ENCODE assay signal across 7 cellular contexts in the genomic region with DNA sequence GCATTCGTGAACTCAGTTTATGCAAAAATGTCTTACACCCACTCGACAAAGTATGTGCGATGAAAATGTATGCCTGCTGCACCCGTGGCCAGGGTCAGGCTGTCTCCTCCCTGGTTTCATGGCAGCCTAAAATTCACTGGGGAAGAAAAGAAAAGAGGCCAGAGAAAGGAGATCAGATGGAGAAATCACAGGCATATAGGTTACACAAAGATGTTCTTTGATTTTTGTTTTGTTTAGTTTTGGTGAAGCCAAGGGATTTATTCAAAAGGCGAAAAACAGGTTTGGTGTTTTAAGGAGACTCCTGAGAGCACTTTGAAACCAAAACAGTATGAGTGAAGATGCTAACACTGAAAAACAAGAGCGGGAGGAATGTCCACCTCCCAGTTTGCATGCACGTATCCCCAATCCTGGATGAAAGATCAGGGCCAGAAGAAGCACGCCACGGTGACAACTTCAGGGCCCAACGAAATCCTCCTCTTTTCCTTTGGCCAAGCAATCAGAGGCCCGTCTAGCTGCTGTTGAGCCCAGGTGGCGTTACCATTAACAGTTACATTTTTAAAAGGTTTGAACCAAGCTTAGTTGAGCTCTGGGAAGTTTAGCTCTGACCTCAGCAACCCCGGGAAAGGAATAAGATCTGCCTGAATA. TPM values are rescaled to one million over a fixed set of nuclear protein-coding genes. Genes with fewer than 3 reads are reported as not detected.
DNase-seq lines count a peak whose midpoint lies in the region; ATAC-seq, FAIRE-seq and TF ChIP-seq lines count a peak whose summit lies in the region.

No MANE protein-coding gene starts in this region.

- no peaks in the 10 kb centered on the region for H3K79me1 ChIP-seq in H1 (ENCODE audit: low read depth, low read length)

- H3K23ac ChIP-seq in H1 (ENCODE audit: insufficient read length), result no peak overlapping the region

- H2AFZ ChIP-seq in H1 (ENCODE audit: low read length), result peak overlapping the region; percentile 76

- POLR2A ChIA-PET in H1 (lab: Charles Lee; ENCODE audit: partially characterized antibody) (no interaction called here), HEK293T (lab: Yijun Ruan, JAX) (interaction anchor here (0.9 to 1.2 kb wide), 2 partner anchors 9 to 13 kb away, joined by 3 read pairs; no protein-coding TSS in a partner anchor)

- H3K4me3 ChIP-seq in H1 (ENCODE audit: extremely low read depth in 1 of 4, insufficient read depth in 2 of 4, low read depth in 3 of 4, low read length in 4 of 4) (peak overlapping the region; percentile 56 to 89 (median 65)), pancreas (peak overlapping the region; percentile 66 to 90 (median 72))

- H3K9me3 ChIP-seq in H1 (ENCODE audit: insufficient read depth in 2 of 2, low read depth in 1 of 2, low read length in 1 of 2) (no peaks in the 10 kb centered on the region), pancreas (no peaks in the 10 kb centered on the region)

- peak overlapping the region; percentile 79 for H3K56ac ChIP-seq in H1 (replicated peaks; ENCODE audit: insufficient read length, low read depth, low read length)

- H3K18ac ChIP-seq in H1 (ENCODE audit: extremely low read depth, low read length), result no peak overlapping the region

- DNase-seq in GM12892 (ENCODE audit: insufficient read length) (no peak), NCI-H82 treated with DMSO at 0.1 percent for 48 hours (lab: John Stamatoyannopoulos, UW; ENCODE audit: unreplicated experiment) (peak; percentile 34), H1 (ENCODE audit: low read depth in 1 of 2, low spot score in 2 of 2) (no peak), pancreas (no peak), HEK293T (ENCODE audit: extremely low spot score) (no peak)
- DNase-seq in effector CD4-positive, alpha-beta T cell, result no peak
- no peak for DNase-seq in effector CD8-positive, alpha-beta T cell (lab: John Stamatoyannopoulos, UW)

- 20% methylated on average over 13 of the region's 13 CpGs; no CpG with 5 or more reads in 1 of the 2 experiments for WGBS in H1 (ENCODE audit: extremely low coverage in 1 of 2, insufficient coverage in 1 of 2, insufficient read length in 1 of 2, insufficient replicate concordance in 2 of 2, low coverage in 1 of 2, low lambda C conversion rate in 2 of 2, missing lambda C conversion rate in 1 of 2), 2 experiments
- WGBS in pancreas, 2 donors, result 43% methylated on average over 13 of the region's 13 CpGs

- peak overlapping the region; percentile 30 for H2BK120ac ChIP-seq in H1 (replicated peaks; ENCODE audit: low read depth, low read length)

- H3K27me3 ChIP-seq in H1 (replicated peaks in 1 of 4; ENCODE audit: control insufficient read depth in 3 of 4, extremely low read depth in 1 of 4, insufficient read depth in 3 of 4, low read length in 3 of 4) (0 out of 7 replicates have a peak, but pooled peaks cover 0 to 1% (median 0%) of the 10 kb centered on the region in 4 experiments), pancreas (peaks cover 0 to under 1% (median 0%) of the 10 kb centered on the region in 4 donors)

- peak overlapping the region; percentile 23 for H4K5ac ChIP-seq in H1 (ENCODE audit: insufficient read length, low read depth, low read length)

- 0 out of 2 replicates have a peak overlapping the region, but pooled peaks have one; percentile 47 for H2BK15ac ChIP-seq in H1 (ENCODE audit: low read length)

- ATAC-seq in pancreas, result no peak

- no peak for TF ChIP-seq EP300 in H1 (IDR thresholded peaks at IDR 0.05; ENCODE audit: borderline replicate concordance in 1 of 2, low read depth in 2 of 2, low read length in 2 of 2)

- CTCF ChIA-PET in H1 (lab: Charles Lee; ENCODE audit: partially characterized antibody), result interaction anchor here (1.1 kb wide), 1 partner anchor 28 kb away, joined by 3 read pairs; no protein-coding TSS in a partner anchor
- CTCF ChIA-PET in HEK293T (lab: Yijun Ruan, JAX), result no interaction called here

- TF ChIP-seq RAD21 in H1 (IDR thresholded peaks at IDR 0.05 in 1 of 2, conservative IDR thresholded peaks at IDR 0.05 in 1 of 2; ENCODE audit: low read depth in 2 of 2, low read length in 2 of 2), result no peak

- no peak overlapping the region for H2BK20ac ChIP-seq in H1 (ENCODE audit: low read length)

- FAIRE-seq in GM12892 (lab: Jason Lieb, UNC), result peak; percentile 70
- peak; percentile 52 for FAIRE-seq in H1 (lab: Jason Lieb, UNC)
- no peak for FAIRE-seq in pancreas (lab: Jason Lieb, UNC)

- H3K4me2 ChIP-seq in H1 (ENCODE audit: insufficient read depth in 1 of 2, low read depth in 2 of 2, low read length in 2 of 2), result peak overlapping the region; percentile 81 to 97

- TF ChIP-seq POLR2A in GM12892 (IDR thresholded peaks at IDR 0.05; ENCODE audit: low read depth, low read length), result no peak
- no peak for TF ChIP-seq POLR2A in H1 (IDR thresholded peaks at IDR 0.05; ENCODE audit: control extremely low read depth in 1 of 2, low read depth in 2 of 2, low read length in 2 of 2)

- H3K9ac ChIP-seq in H1 (replicated peaks in 1 of 4; ENCODE audit: extremely low read depth in 1 of 4, low read depth in 3 of 4, low read length in 3 of 4), result peak overlapping the region; percentile 36 to 73 (median 61)

- no peak overlapping the region for H3K4ac ChIP-seq in H1 (replicated peaks; ENCODE audit: insufficient read length, low read depth, low read length)

- 0 out of 2 replicates have a peak overlapping the region, but pooled peaks have one; percentile 12 for H2BK5ac ChIP-seq in H1 (ENCODE audit: low read depth, low read length)

- H3K79me2 ChIP-seq in H1 (ENCODE audit: control insufficient read depth in 1 of 2, insufficient read depth in 2 of 2, low read length in 2 of 2), result peaks cover 6 to 33% of the 10 kb centered on the region in 2 experiments; a peak in 3 of 4 replicates

- H4K20me1 ChIP-seq in H1 (replicated peaks in 1 of 2; ENCODE audit: control insufficient read depth in 1 of 2, insufficient read depth in 2 of 2, low read length in 2 of 2), result no peaks in the 10 kb centered on the region

- intact Hi-C loops in pancreas (cut with DNase I), result no loop called here

- H3K23me2 ChIP-seq in H1 (ENCODE audit: low read depth, low read length), result peaks cover 7% of the 10 kb centered on the region; the same call in 1 of the 2 replicates

- no peak overlapping the region for H2AK5ac ChIP-seq in H1 (ENCODE audit: low read depth, low read length)

- H3K27ac ChIP-seq in H1 (ENCODE audit: low read depth, low read length) (peak overlapping the region; percentile 78), pancreas (peak overlapping the region; percentile 72 to 89 (median 78))

- H3K14ac ChIP-seq in H1 (ENCODE audit: insufficient read length), result no peak overlapping the region

- H3K4me1 ChIP-seq in H1 (replicated peaks in 1 of 4; ENCODE audit: control insufficient read depth in 3 of 4, insufficient read depth in 4 of 4, low read length in 3 of 4), result peaks cover 2 to 7% (median 3%) of the 10 kb centered on the region in 4 experiments; a peak in 4 of 7 replicates
- peaks cover 0 to 14% (median 8%) of the 10 kb centered on the region in 3 donors for H3K4me1 ChIP-seq in pancreas

- H4K8ac ChIP-seq in H1 (ENCODE audit: extremely low read depth, insufficient read depth, low read length), result no peak overlapping the region

- no peaks in the 10 kb centered on the region for H3K36me3 ChIP-seq in H1 (ENCODE audit: control insufficient read depth in 2 of 4, insufficient read depth in 4 of 4, low read length in 3 of 4)
- H3K36me3 ChIP-seq in pancreas, result no peaks in the 10 kb centered on the region

- H2BK12ac ChIP-seq in H1 (ENCODE audit: low read depth, low read length), result no peak overlapping the region; the same call in 1 of the 2 replicates

- TF ChIP-seq CTCF in H1 (IDR thresholded peaks at IDR 0.05; ENCODE audit: control extremely low read depth in 1 of 3, insufficient read depth in 1 of 3, low read depth in 1 of 3, low read length in 3 of 3), result no peak
- TF ChIP-seq CTCF in pancreas (IDR thresholded peaks at IDR 0.05), result no peak

- no peak overlapping the region for H4K91ac ChIP-seq in H1 (replicated peaks; ENCODE audit: insufficient read length, low read length)

TF ChIP-seq in H1, 55 proteins besides CTCF, POLR2A, EP300 and RAD21 (continues in another document):
- TF ChIP-seq, protein P1, sequence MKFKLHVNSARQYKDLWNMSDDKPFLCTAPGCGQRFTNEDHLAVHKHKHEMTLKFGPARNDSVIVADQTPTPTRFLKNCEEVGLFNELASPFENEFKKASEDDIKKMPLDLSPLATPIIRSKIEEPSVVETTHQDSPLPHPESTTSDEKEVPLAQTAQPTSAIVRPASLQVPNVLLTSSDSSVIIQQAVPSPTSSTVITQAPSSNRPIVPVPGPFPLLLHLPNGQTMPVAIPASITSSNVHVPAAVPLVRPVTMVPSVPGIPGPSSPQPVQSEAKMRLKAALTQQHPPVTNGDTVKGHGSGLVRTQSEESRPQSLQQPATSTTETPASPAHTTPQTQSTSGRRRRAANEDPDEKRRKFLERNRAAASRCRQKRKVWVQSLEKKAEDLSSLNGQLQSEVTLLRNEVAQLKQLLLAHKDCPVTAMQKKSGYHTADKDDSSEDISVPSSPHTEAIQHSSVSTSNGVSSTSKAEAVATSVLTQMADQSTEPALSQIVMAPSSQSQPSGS (IDR thresholded peaks at IDR 0.05; ENCODE audit: low read length), result no peak
- no peak for TF ChIP-seq PHF8 (conservative IDR thresholded peaks at IDR 0.05; ENCODE audit: low read depth, low read length)

TF ChIP-seq in HEK293T, 16 proteins besides CTCF, POLR2A, EP300 and RAD21 (continues in another document):
- TF ChIP-seq NFRKB (IDR thresholded peaks at IDR 0.05) (no peak), ARNT (IDR thresholded peaks at IDR 0.05) (no peak), BHLHE40 (IDR thresholded peaks at IDR 0.05; ENCODE audit: borderline replicate concordance) (no peak), ELF4 (IDR thresholded peaks at IDR 0.05) (no peak), LEF1 (IDR thresholded peaks at IDR 0.05; ENCODE audit: borderline replicate concordance) (no peak), FOXA1 (IDR thresholded peaks at IDR 0.05) (no peak), ZNF384 (IDR thresholded peaks at IDR 0.05) (no peak)

RNA-seq across cellular contexts. Expression of a gene that starts 1.0 kb away (rescaled TPM):
- polyA plus RNA-seq in GM12892 (2012; ENCODE audit: missing spikeins), result 4.7 TPM
- total RNA-seq in H1 (2021; fragmentation: NEBNext Ultra II Directional; extraction: Animal tissue kit (Norgen Biotek cat#: 25700)), result 29.2 and 31.3 TPM in 2 replicates
- polyA plus RNA-seq in H1 (2011; rRNA removed), result 2.2 and 4.0 TPM in 2 replicates
- 5.1 TPM for polyA plus RNA-seq in H1 (2011; cell fraction: cytosol; rRNA removed)
- 3.8 TPM for polyA plus RNA-seq in H1 (2011; cell fraction: nucleus; rRNA removed)
- polyA plus RNA-seq in H1 (2012, experiment 1 of 2), result 7.6 to 18.2 TPM (median 9.3 TPM) in 4 replicates
- 0.87 TPM for polyA plus RNA-seq in H1 (2012, experiment 2 of 2)
- 13.3 TPM for polyA plus RNA-seq in H1 (2013, experiment 1 of 2)
- 13.1 TPM for polyA plus RNA-seq in H1 (2013, experiment 2 of 2)
- polyA minus RNA-seq in H1 (2011; rRNA and poly(A)+ RNA removed), result 8.6 and 11.7 TPM in 2 replicates
- polyA minus RNA-seq in H1 (2011; cell fraction: cytosol; rRNA and poly(A)+ RNA removed), result 5.3 TPM
- 37.7 TPM for polyA minus RNA-seq in H1 (2011; cell fraction: nucleus; rRNA and poly(A)+ RNA removed)
- 1 to 10 TPM; 2.7 to 6.7 (median 5.3) TPM for total RNA-seq in pancreas
- 10 to 100 TPM in 1 of 2 donors, 1 to 10 TPM in 1; 1.9 to 10.2 TPM for polyA plus RNA-seq in pancreas
